ENCODE assay signal across 17 cellular contexts in the genomic region with DNA sequence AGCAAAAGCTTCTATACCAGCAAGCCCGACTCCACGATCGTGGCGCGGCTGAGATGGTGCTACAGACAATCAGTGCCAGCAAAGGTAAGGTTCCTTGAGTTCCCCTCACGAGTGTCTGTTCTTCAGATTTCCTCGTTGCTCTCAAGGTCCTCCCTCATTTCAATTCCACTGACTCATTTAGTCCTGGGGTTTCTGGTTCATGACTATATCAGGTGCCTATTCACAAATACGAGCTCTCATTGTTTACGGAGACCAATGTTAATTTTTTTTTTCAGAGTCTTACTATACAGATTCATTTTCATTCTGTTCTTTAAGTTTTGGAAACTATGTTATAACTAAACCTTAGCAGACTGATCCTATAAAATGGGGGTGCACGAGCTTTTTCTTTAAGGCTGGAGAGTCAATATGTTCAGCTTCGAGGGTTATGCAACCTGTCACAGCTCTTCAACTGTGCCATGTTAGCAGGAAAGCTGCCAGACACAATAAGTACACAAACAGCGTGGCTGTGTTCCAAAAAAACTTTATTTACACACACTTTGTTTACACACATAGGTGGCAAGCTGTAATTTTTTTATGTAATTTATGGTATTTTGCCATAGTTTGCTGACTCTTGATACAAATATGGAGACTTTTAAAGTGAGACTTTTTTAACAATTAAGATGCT.
"Had no signal": no experiment of that assay in that cellular context is flagged by ENCODE, and none has a peak within 500 bp of the region (broad histone marks: within the 10 kb centered on the region; RNA-seq: fewer than 3 reads in every experiment).

No MANE protein-coding gene starts in this region.

- H3K36me3 Mint-ChIP-seq: activated naive CD4-positive, alpha-beta T cell treated with anti-CD3 and anti-CD28 coated beads, Interleukin-2, amount 50 U/mL, for 24 hours; brain; naive thymus-derived CD4-positive, alpha-beta T cell; stimulated activated naive B cell treated with anti-CD40 and anti-IgM and Interleukin-4, amounts not matched to agents 10 μg/mL and 1 μg/mL and 100 μg/mL, for 72 hours had no signal

- H3K27ac Mint-ChIP-seq: activated naive CD4-positive, alpha-beta T cell treated with anti-CD3 and anti-CD28 coated beads, Interleukin-2, amount 50 U/mL, for 24 hours; brain; dendritic cell treated with granulocyte-macrophage colony-stimulating factor and Interleukin-4, amounts not matched to agents 40 ng/mL and 50 ng/mL, for 4 days; effector memory CD8-positive, alpha-beta T cell; naive thymus-derived CD4-positive, alpha-beta T cell; stimulated activated naive B cell treated with anti-CD40 and anti-IgM and Interleukin-4, amounts not matched to agents 10 μg/mL and 1 μg/mL and 100 μg/mL, for 72 hours; T-helper 2 cell treated with Interferon-gamma antibody and Interleukin-4, amounts not matched to agents 5 μg/mL and 100 μg/mL, for 36 hours had no signal

- H3K4me1 ChIP-seq: gastrocnemius medialis, psoas muscle, transverse colon had no signal

- H3K36me3 ChIP-seq: gastrocnemius medialis, transverse colon had no signal

- H3K4me3 ChIP-seq: gastrocnemius medialis, psoas muscle, transverse colon had no signal

- H3K9me3 Mint-ChIP-seq: activated naive CD4-positive, alpha-beta T cell treated with anti-CD3 and anti-CD28 coated beads, Interleukin-2, amount 50 U/mL, for 24 hours; brain; T-helper 2 cell treated with Interferon-gamma antibody and Interleukin-4, amounts not matched to agents 5 μg/mL and 100 μg/mL, for 36 hours had no signal

- H3K27me3 Mint-ChIP-seq: activated naive CD4-positive, alpha-beta T cell treated with anti-CD3 and anti-CD28 coated beads, Interleukin-2, amount 50 U/mL, for 24 hours; brain; dendritic cell treated with granulocyte-macrophage colony-stimulating factor and Interleukin-4, amounts not matched to agents 40 ng/mL and 50 ng/mL, for 4 days; effector memory CD8-positive, alpha-beta T cell; naive thymus-derived CD4-positive, alpha-beta T cell; stimulated activated naive B cell treated with anti-CD40 and anti-IgM and Interleukin-4, amounts not matched to agents 10 μg/mL and 1 μg/mL and 100 μg/mL, for 72 hours had no signal

- H3K4me1 Mint-ChIP-seq: activated naive CD4-positive, alpha-beta T cell treated with anti-CD3 and anti-CD28 coated beads, Interleukin-2, amount 50 U/mL, for 24 hours; naive thymus-derived CD4-positive, alpha-beta T cell; stimulated activated naive B cell treated with anti-CD40 and anti-IgM and Interleukin-4, amounts not matched to agents 10 μg/mL and 1 μg/mL and 100 μg/mL, for 72 hours had no signal

- H3K9me3 ChIP-seq: gastrocnemius medialis, psoas muscle, transverse colon had no signal

- H3K27me3 ChIP-seq: gastrocnemius medialis, transverse colon had no signal

- ATAC-seq: effector memory CD8-positive, alpha-beta T cell; gastrocnemius medialis; naive thymus-derived CD4-positive, alpha-beta T cell; psoas muscle; sciatic nerve; stimulated activated naive B cell treated with anti-CD40 and anti-IgM and Interleukin-4, amounts not matched to agents 10 μg/mL and 1 μg/mL and 100 μg/mL, for 72 hours had no signal

- H3K4me3 Mint-ChIP-seq: activated naive CD4-positive, alpha-beta T cell treated with anti-CD3 and anti-CD28 coated beads, Interleukin-2, amount 50 U/mL, for 24 hours; brain; dendritic cell treated with granulocyte-macrophage colony-stimulating factor and Interleukin-4, amounts not matched to agents 40 ng/mL and 50 ng/mL, for 4 days; effector memory CD8-positive, alpha-beta T cell; naive thymus-derived CD4-positive, alpha-beta T cell; stimulated activated naive B cell treated with anti-CD40 and anti-IgM and Interleukin-4, amounts not matched to agents 10 μg/mL and 1 μg/mL and 100 μg/mL, for 72 hours; T-helper 2 cell treated with Interferon-gamma antibody and Interleukin-4, amounts not matched to agents 5 μg/mL and 100 μg/mL, for 36 hours had no signal

- H3K27ac ChIP-seq: epithelial cell of prostate, gastrocnemius medialis, psoas muscle, transverse colon had no signal

- DNase-seq: activated T-cell treated with anti-CD3 and anti-CD28 coated beads, Interleukin-2, amount 50 U/mL, for 1 hour; cerebellar nuclear complex; effector memory CD8-positive, alpha-beta T cell; gastrocnemius medialis; naive thymus-derived CD4-positive, alpha-beta T cell; occipital lobe; psoas muscle; stimulated activated CD4-positive, alpha-beta T cell treated with anti-CD3 and anti-CD28 coated beads, Interleukin-2, amount 100 ng/mL, for 24 hours; stimulated activated naive B cell treated with anti-CD40 and anti-IgM and Interleukin-4, amounts not matched to agents 10 μg/mL and 1 μg/mL and 100 μg/mL, for 72 hours; substantia nigra; transverse colon had no signal
